ENCODE assay signal across 23 cellular contexts in genomic region chr22:19359554-19360299, GRCh38.
"Had no signal": no experiment of that assay in that cellular context is flagged by ENCODE, and none has a peak within 500 bp of the region (broad histone marks: within the 10 kb centered on the region; RNA-seq: fewer than 3 reads in every experiment).

No MANE protein-coding gene starts in this region.

- H3K4me1 ChIP-seq: foreskin keratinocyte, prostate gland, right atrium auricular region, transverse colon, vagina had no signal

- ATAC-seq: foreskin keratinocyte had no signal

- H3K9me3 Mint-ChIP-seq: endodermal cell, mesothelial cell of epicardium, nephron progenitor cell had no signal

- H3K27ac Mint-ChIP-seq: activated naive CD8-positive, alpha-beta T cell; endodermal cell; mesothelial cell of epicardium; nephron progenitor cell had no signal

- H3K27me3 Mint-ChIP-seq: activated naive CD8-positive, alpha-beta T cell had no signal

- H3K9me3 ChIP-seq: prostate gland, right atrium auricular region, transverse colon, vagina had no signal

- H3K4me1 Mint-ChIP-seq: endodermal cell, nephron progenitor cell had no signal

- H3K27me3 ChIP-seq: cardiac muscle cell, dorsolateral prefrontal cortex, foreskin keratinocyte, right atrium auricular region, transverse colon, vagina had no signal

- DNase-seq: activated CD4-positive, alpha-beta T cell treated with anti-CD3 and anti-CD28 coated beads, Interleukin-2, amount 50 U/mL, for 48 hours; activated gamma-delta T cell; amygdala; dorsolateral prefrontal cortex; foreskin keratinocyte; hippocampal formation; nephron progenitor cell; stimulated activated CD4-positive, alpha-beta T cell treated with anti-CD3 and anti-CD28 coated beads, Interleukin-15, amount 100 ng/mL, for 24 hours; stimulated activated CD4-positive, alpha-beta T cell treated with anti-CD3 and anti-CD28 coated beads, Interleukin-2, amount 100 ng/mL, for 48 hours; T-helper 2 cell; transverse colon; WERI-Rb-1 had no signal

- H3K4me3 Mint-ChIP-seq: activated naive CD8-positive, alpha-beta T cell; endodermal cell; mesothelial cell of epicardium; nephron progenitor cell had no signal

- H3K27ac ChIP-seq: cardiac muscle cell, dorsolateral prefrontal cortex, epithelial cell of prostate, foreskin keratinocyte, prostate gland, right atrium auricular region, transverse colon, vagina, WERI-Rb-1 had no signal

- FAIRE-seq: colon, keratinocyte had no signal

- H3K4me3 ChIP-seq: cardiac muscle cell, dorsolateral prefrontal cortex, lung, prostate gland, right atrium auricular region, transverse colon, vagina had no signal
